Comparison of ENCODE assay signal across 25 cellular contexts in genomic region chr18:34542625-34543024, GRCh38.
"Had no signal": no experiment of that assay in that cellular context is flagged by ENCODE, and none has a peak within 500 bp of the region (broad histone marks: within the 10 kb centered on the region; RNA-seq: fewer than 3 reads in every experiment).

No MANE protein-coding gene starts in this region.

- H2AFZ ChIP-seq: PC-9 had no signal

- H3K4me2 ChIP-seq: KMS-11, PC-9 had no signal

- H3K9me3 ChIP-seq: SJCRH30 had no signal

- H3K9ac ChIP-seq: KMS-11 had no signal

- FAIRE-seq: RCC 7860 had no signal

- H3K36me3 ChIP-seq: SJCRH30 had no signal

- ATAC-seq: Panc1, Right ventricle myocardium inferior, SK-N-SH treated with all-trans-retinoic acid at 6 μM for 48 hours had no signal

- H3K4me3 ChIP-seq: PC-9, SJCRH30, SK-N-MC had no signal

- H3K27ac ChIP-seq: KMS-11, PC-9, RWPE1, SK-N-MC had no signal

- H3K27me3 ChIP-seq: SJCRH30 had no signal

- DNase-seq: Karpas-422, MM.1S, MV-4-11, NCI-H1105, NCI-H1417 treated with DMSO at 0.1 percent for 48 hours, NCI-H1436 treated with DMSO at 0.1 percent for 48 hours, NCI-H1694 treated with DMSO at 0.1 percent for 48 hours, NCI-H187 treated with DMSO at 0.1 percent for 48 hours, NCI-H2029, NCI-H2227 treated with DMSO at 0.1 percent for 48 hours, NCI-H446, NCI-H524 treated with DMSO at 0.1 percent for 48 hours, NCI-H526 treated with DMSO at 0.1 percent for 48 hours, NCI-H774, PC-9, SHP77, SIG-M5 had no signal
